Comparison of ENCODE assay signal across 22 cellular contexts in the genomic region with DNA sequence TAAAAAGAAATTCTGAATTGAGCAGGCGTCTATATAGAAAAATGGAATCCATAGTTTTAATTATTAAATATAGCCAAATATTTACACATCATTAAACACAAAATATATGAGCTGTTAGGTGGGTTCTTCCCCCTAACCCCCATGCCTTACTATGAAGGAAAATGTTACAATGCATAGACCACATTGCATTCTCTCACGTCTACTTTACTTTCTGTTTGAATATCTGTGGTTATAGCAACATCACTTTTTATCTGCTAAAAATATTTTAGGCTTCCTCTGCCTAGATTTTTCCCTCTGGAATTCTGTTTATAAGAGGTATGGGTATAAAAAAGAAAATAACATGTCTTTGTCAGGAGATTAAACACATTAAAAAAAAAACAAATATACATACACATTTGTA.
DNase-seq lines count a peak whose midpoint lies in the region; ATAC-seq and TF ChIP-seq lines count a peak whose summit lies in the region.
"Had no signal": no experiment of that assay in that cellular context is flagged by ENCODE, and none has a peak within 500 bp of the region (broad histone marks: within the 10 kb centered on the region; RNA-seq: fewer than 3 reads in every experiment).

No MANE protein-coding gene starts in this region.

- peak overlapping the region; percentile 78 for H3K4me2 ChIP-seq in fibroblast of lung (ENCODE audit: extremely low read depth, insufficient read depth, low read length)

- TF ChIP-seq CTCF in HFFc6 (IDR thresholded peaks at IDR 0.05) (no peak), fibroblast of lung (conservative IDR thresholded peaks at IDR 0.05 in 1 of 2, IDR thresholded peaks at IDR 0.05 in 1 of 2; ENCODE audit: low read depth in 1 of 2, low read length in 2 of 2) (no peak)
- TF ChIP-seq CTCF in activated CD8-positive, alpha-beta T cell treated with anti-CD3 and anti-CD28 coated beads for 36 hours (IDR thresholded peaks at IDR 0.05), result no peak

- H3K4me3 Mint-ChIP-seq in HFFc6, result peak overlapping the region; percentile 57; the same call in 1 of the 2 replicates
- no peak overlapping the region for H3K4me3 Mint-ChIP-seq in activated CD8-positive, alpha-beta T cell treated with anti-CD3 and anti-CD28 coated beads for 36 hours
- no peak overlapping the region for H3K4me3 Mint-ChIP-seq in effector memory CD8-positive, alpha-beta T cell
- H3K4me3 Mint-ChIP-seq: activated CD4-positive, alpha-beta memory T cell treated with anti-CD3 and anti-CD28 coated beads for 36 hours had no signal

- POLR2A ChIA-PET in activated CD8-positive, alpha-beta T cell treated with anti-CD3 and anti-CD28 coated beads for 36 hours (lab: Charles Lee), result interaction anchor here (1.2 kb wide), 1 partner anchor 32 kb away, joined by 3 read pairs; no protein-coding TSS in a partner anchor

- no peaks in the 10 kb centered on the region for H3K9me3 Mint-ChIP-seq in HFFc6
- no peaks in the 10 kb centered on the region for H3K9me3 Mint-ChIP-seq in activated CD8-positive, alpha-beta T cell treated with anti-CD3 and anti-CD28 coated beads for 36 hours
- no peaks in the 10 kb centered on the region for H3K9me3 Mint-ChIP-seq in effector memory CD8-positive, alpha-beta T cell
- H3K9me3 Mint-ChIP-seq: activated CD4-positive, alpha-beta memory T cell treated with anti-CD3 and anti-CD28 coated beads for 36 hours; CD8-positive, alpha-beta memory T cell had no signal

- H3K4me1 Mint-ChIP-seq in HFFc6 (ENCODE audit: low read depth), result peaks cover 56% of the 10 kb centered on the region
- peaks cover 38% of the 10 kb centered on the region for H3K4me1 Mint-ChIP-seq in activated CD8-positive, alpha-beta T cell treated with anti-CD3 and anti-CD28 coated beads for 36 hours (ENCODE audit: low read depth)
- peaks cover 0 to 1% of the 10 kb centered on the region in 2 donors for H3K4me1 Mint-ChIP-seq in effector memory CD8-positive, alpha-beta T cell (ENCODE audit: low read depth in 2 of 2)

- no peaks in the 10 kb centered on the region for H3K36me3 ChIP-seq in fibroblast of lung (ENCODE audit: control insufficient read depth, insufficient read depth, low read length)
- H3K36me3 ChIP-seq: HAP-1, right lobe of liver had no signal

- CTCF ChIA-PET in activated CD8-positive, alpha-beta T cell treated with anti-CD3 and anti-CD28 coated beads for 36 hours (lab: Charles Lee), result interaction anchor here (0.6 to 1.8 kb wide), 3 partner anchors 10 to 173 kb away, joined by 3 to 5 read pairs (median 4); no protein-coding TSS in a partner anchor

- no peak overlapping the region for H3K9ac ChIP-seq in fibroblast of lung (ENCODE audit: insufficient read depth, low read length)
- H3K9ac ChIP-seq: SK-N-SH had no signal

- no peak overlapping the region for H2AFZ ChIP-seq in fibroblast of lung (ENCODE audit: low read length)

- H3K79me2 ChIP-seq in fibroblast of lung (ENCODE audit: control insufficient read depth, insufficient read depth, low read length), result no peaks in the 10 kb centered on the region

- ATAC-seq in activated CD8-positive, alpha-beta T cell treated with anti-CD3 and anti-CD28 coated beads for 36 hours, result peak; percentile 73
- peak; percentile 74 for ATAC-seq in stimulated activated naive CD8-positive, alpha-beta T cell treated with anti-CD3 and anti-CD28 coated beads, Interleukin-15, Interleukin-2, amounts not matched to agents 100 U/mL and 50 U/mL, for 24 hours
- ATAC-seq in HG03457 (IDR thresholded peaks at IDR 0.05; ENCODE audit: unreplicated experiment), result no peak
- ATAC-seq in effector memory CD8-positive, alpha-beta T cell (replicated peaks), result no peak
- ATAC-seq in GM21526 (IDR thresholded peaks at IDR 0.05; ENCODE audit: low FRiP score, unreplicated experiment), result no peak
- ATAC-seq: body of pancreas; naive thymus-derived CD4-positive, alpha-beta T cell had no signal

- no peak overlapping the region for H3K27ac ChIP-seq in fibroblast of lung (ENCODE audit: insufficient read depth, low read length)
- H3K27ac ChIP-seq: body of pancreas, right lobe of liver had no signal

- no peaks in the 10 kb centered on the region for H3K36me3 Mint-ChIP-seq in HFFc6 (ENCODE audit: low read depth)
- no peaks in the 10 kb centered on the region for H3K36me3 Mint-ChIP-seq in activated CD8-positive, alpha-beta T cell treated with anti-CD3 and anti-CD28 coated beads for 36 hours (ENCODE audit: low read depth)
- H3K36me3 Mint-ChIP-seq in effector memory CD8-positive, alpha-beta T cell (ENCODE audit: insufficient read depth), result no peaks in the 10 kb centered on the region
- H3K36me3 Mint-ChIP-seq: activated CD4-positive, alpha-beta memory T cell treated with anti-CD3 and anti-CD28 coated beads for 36 hours; CD8-positive, alpha-beta memory T cell; naive thymus-derived CD4-positive, alpha-beta T cell had no signal

- H3K27me3 Mint-ChIP-seq in HFFc6 (ENCODE audit: insufficient read depth), result no peaks in the 10 kb centered on the region
- H3K27me3 Mint-ChIP-seq in activated CD8-positive, alpha-beta T cell treated with anti-CD3 and anti-CD28 coated beads for 36 hours, result peaks cover 13% of the 10 kb centered on the region
- H3K27me3 Mint-ChIP-seq in effector memory CD8-positive, alpha-beta T cell, result peaks cover 8 to 15% of the 10 kb centered on the region in 2 donors
- H3K27me3 Mint-ChIP-seq: CD8-positive, alpha-beta memory T cell had no signal

- peak overlapping the region in 2 of 4 experiments; percentile 2 to 27 for H3K4me3 ChIP-seq in fibroblast of lung (replicated peaks in 1 of 4; ENCODE audit: control extremely low read depth in 1 of 4, insufficient read depth in 1 of 4, low read depth in 3 of 4, low read length in 4 of 4)
- H3K4me3 ChIP-seq: body of pancreas, HAP-1, right lobe of liver had no signal

- H4K20me1 ChIP-seq in fibroblast of lung (ENCODE audit: control insufficient read depth, extremely low read depth, insufficient read depth, low read length), result no peaks in the 10 kb centered on the region

- H3K27me3 ChIP-seq in fibroblast of lung (ENCODE audit: control insufficient read depth, insufficient read depth, low read length), result no peaks in the 10 kb centered on the region
- H3K27me3 ChIP-seq: body of pancreas, right lobe of liver had no signal

- intact Hi-C loops in activated CD8-positive, alpha-beta T cell treated with anti-CD3 and anti-CD28 coated beads for 36 hours (cut with micrococcal nuclease), result no loop called here

- H3K9me3 ChIP-seq in fibroblast of lung (ENCODE audit: control insufficient read depth, insufficient read depth, low read depth, low read length), result no peaks in the 10 kb centered on the region
- H3K9me3 ChIP-seq: body of pancreas, HAP-1, right lobe of liver, SK-N-SH had no signal

- H3K4me1 ChIP-seq in fibroblast of lung (ENCODE audit: control insufficient read depth, extremely low read depth, insufficient read depth, low read length), result peaks cover 24% of the 10 kb centered on the region
- H3K4me1 ChIP-seq: body of pancreas, right lobe of liver had no signal

- DNase-seq in HFFc6, result no peak
- DNase-seq in activated CD8-positive, alpha-beta T cell treated with anti-CD3 and anti-CD28 coated beads for 36 hours, result no peak
- DNase-seq in fibroblast of lung (ENCODE audit: low read depth in 2 of 2), result peak in 1 of 2 donors; percentile 69
- DNase-seq in stimulated activated naive CD8-positive, alpha-beta T cell treated with anti-CD3 and anti-CD28 coated beads, Interleukin-15, Interleukin-2, amounts not matched to agents 100 U/mL and 50 U/mL, for 24 hours, result no peak
- DNase-seq in effector memory CD8-positive, alpha-beta T cell, result no peak
- DNase-seq: activated CD4-positive, alpha-beta memory T cell treated with anti-CD3 and anti-CD28 coated beads for 36 hours; activated naive CD4-positive, alpha-beta T cell treated with Interleukin-2 at 50 U/mL for 16 hours; activated T-cell treated with anti-CD3 and anti-CD28 coated beads, Interleukin-2, amount 50 U/mL, for 1 hour; body of pancreas; CD8-positive, alpha-beta memory T cell; effector memory CD4-positive, alpha-beta T cell; GF-D8; naive thymus-derived CD4-positive, alpha-beta T cell; NCI-H146; NCI-H510A treated with DMSO at 0.1 percent for 48 hours; NK-92 treated with Interleukin-12 subunit alpha and Interleukin-12 subunit beta, amount 100 ng/mL, for 24 hours; right lobe of liver; SK-N-SH; substantia nigra had no signal

- H3K27ac Mint-ChIP-seq in HFFc6, result peak overlapping the region; percentile 67; the same call in 1 of the 2 replicates
- H3K27ac Mint-ChIP-seq in activated CD8-positive, alpha-beta T cell treated with anti-CD3 and anti-CD28 coated beads for 36 hours, result no peak overlapping the region
- H3K27ac Mint-ChIP-seq in effector memory CD8-positive, alpha-beta T cell, result no peak overlapping the region
- H3K27ac Mint-ChIP-seq: activated CD4-positive, alpha-beta memory T cell treated with anti-CD3 and anti-CD28 coated beads for 36 hours; naive thymus-derived CD4-positive, alpha-beta T cell had no signal

Comparison
In these comparisons a context has a peak if more than half of its experiments do, and no peak if none do; other contexts are left out.
1. ATAC-seq: peak in activated CD8-positive, alpha-beta T cell treated with anti-CD3 and anti-CD28 coated beads for 36 hours (single experiment) and stimulated activated naive CD8-positive, alpha-beta T cell treated with anti-CD3 and anti-CD28 coated beads, Interleukin-15, Interleukin-2, amounts not matched to agents 100 U/mL and 50 U/mL, for 24 hours (single experiment); none in HG03457 (single experiment), effector memory CD8-positive, alpha-beta T cell (single experiment) and GM21526 (single experiment).